In genomic region chr20:37285664-37286374, GRCh38 we compare ENCODE assay signal across 1 cellular context.
TF ChIP-seq lines count a peak whose summit lies in the region.

No MANE protein-coding gene starts in this region.

TF ChIP-seq in HepG2, 621 proteins besides CTCF, POLR2A, EP300 and RAD21 (continued from another document and continues in another):
- TF ChIP-seq GPBP1L1 (CRISPR knock-in tag; IDR thresholded peaks at IDR 0.05): no peak
- no peak; the same call in 1 of the 2 replicates for TF ChIP-seq SP140L (CRISPR knock-in tag; IDR thresholded peaks at IDR 0.05; ENCODE audit: borderline replicate concordance)
- TF ChIP-seq ZNF329 (CRISPR knock-in tag; IDR thresholded peaks at IDR 0.05; ENCODE audit: low read depth): no peak; the same call in 1 of the 2 replicates
- no peak for TF ChIP-seq ATF6 (CRISPR knock-in tag; conservative IDR thresholded peaks at IDR 0.05)
- TF ChIP-seq DDIT3 (CRISPR knock-in tag; IDR thresholded peaks at IDR 0.05): no peak
- no peak for TF ChIP-seq TSC22D2 (CRISPR knock-in tag; IDR thresholded peaks at IDR 0.05; ENCODE audit: borderline replicate concordance)
- TF ChIP-seq ZNF563 (CRISPR knock-in tag; IDR thresholded peaks at IDR 0.05): 0 out of 2 replicates have a peak, but pooled peaks have one; percentile 42
- TF ChIP-seq ZNF646 (CRISPR knock-in tag; IDR thresholded peaks at IDR 0.05): no peak
- no peak for TF ChIP-seq ZFP62 (CRISPR knock-in tag; IDR thresholded peaks at IDR 0.05)
- peak; percentile 49; the same call in 1 of the 2 replicates for TF ChIP-seq ZBTB7A (CRISPR knock-in tag; IDR thresholded peaks at IDR 0.05)
- no peak for TF ChIP-seq ZNF598 (CRISPR knock-in tag; IDR thresholded peaks at IDR 0.05; ENCODE audit: borderline replicate concordance)
- no peak for TF ChIP-seq ETS1 (CRISPR knock-in tag; IDR thresholded peaks at IDR 0.05)
- TF ChIP-seq MTA1 (CRISPR knock-in tag; IDR thresholded peaks at IDR 0.05; ENCODE audit: borderline replicate concordance): peak; percentile 75; the same call in 1 of the 2 replicates
- TF ChIP-seq ZNF441 (CRISPR knock-in tag; IDR thresholded peaks at IDR 0.05; ENCODE audit: borderline replicate concordance): no peak; the same call in 1 of the 2 replicates
- TF ChIP-seq TGIF2 (CRISPR knock-in tag; IDR thresholded peaks at IDR 0.05): peak; percentile 98
- peak; percentile 74; the same call in 1 of the 2 replicates for TF ChIP-seq TBX2 (CRISPR knock-in tag; IDR thresholded peaks at IDR 0.05; ENCODE audit: borderline replicate concordance)
- TF ChIP-seq DR1 (CRISPR knock-in tag; IDR thresholded peaks at IDR 0.05): no peak
- TF ChIP-seq RCOR2 (CRISPR knock-in tag; IDR thresholded peaks at IDR 0.05): peak; percentile 82; the same call in 1 of the 2 replicates
- no peak for TF ChIP-seq MTERF4 (CRISPR knock-in tag; IDR thresholded peaks at IDR 0.05)
- peak; percentile 79; the same call in 1 of the 2 replicates for TF ChIP-seq SSRP1 (CRISPR knock-in tag; IDR thresholded peaks at IDR 0.05)
- 0 out of 2 replicates have a peak, but pooled peaks have one; percentile 45 for TF ChIP-seq FOXO4 (CRISPR knock-in tag; conservative IDR thresholded peaks at IDR 0.05)
- 0 out of 2 replicates have a peak, but pooled peaks have one; percentile 34 for TF ChIP-seq ATF2 (CRISPR knock-in tag; IDR thresholded peaks at IDR 0.05)
- no peak for TF ChIP-seq ZNF570 (CRISPR knock-in tag; IDR thresholded peaks at IDR 0.05; ENCODE audit: borderline replicate concordance)
- peak; percentile 77; the same call in 1 of the 2 replicates for TF ChIP-seq ZNF672 (CRISPR knock-in tag; IDR thresholded peaks at IDR 0.05)
- no peak; the same call in 1 of the 2 replicates for TF ChIP-seq ZNF225 (CRISPR knock-in tag; IDR thresholded peaks at IDR 0.05)
- no peak for TF ChIP-seq ZSCAN5A (CRISPR knock-in tag; IDR thresholded peaks at IDR 0.05; ENCODE audit: borderline replicate concordance)
- TF ChIP-seq RBM22 (optimal IDR thresholded peaks at IDR 0.05; ENCODE audit: low read length): no peak
- no peak for TF ChIP-seq ZBTB37 (CRISPR knock-in tag; IDR thresholded peaks at IDR 0.05)
- no peak for TF ChIP-seq NFIC (IDR thresholded peaks at IDR 0.05; ENCODE audit: low read length)
- no peak for TF ChIP-seq ZBTB14 (CRISPR knock-in tag; IDR thresholded peaks at IDR 0.05)
- TF ChIP-seq HMGA1 (CRISPR knock-in tag; conservative IDR thresholded peaks at IDR 0.05): no peak
- no peak for TF ChIP-seq ZNF274 (CRISPR knock-in tag; IDR thresholded peaks at IDR 0.05)
- no peak for TF ChIP-seq ZC3H4 (CRISPR knock-in tag; IDR thresholded peaks at IDR 0.05; ENCODE audit: borderline replicate concordance)
- no peak; the same call in 1 of the 2 replicates for TF ChIP-seq ZNF333 (CRISPR knock-in tag; IDR thresholded peaks at IDR 0.05; ENCODE audit: borderline replicate concordance)
- peak; percentile 95 for TF ChIP-seq HDAC1 (CRISPR knock-in tag; IDR thresholded peaks at IDR 0.05)
- no peak for TF ChIP-seq E2F5 (CRISPR knock-in tag; conservative IDR thresholded peaks at IDR 0.05)
- no peak for TF ChIP-seq ZNF891 (CRISPR knock-in tag; IDR thresholded peaks at IDR 0.05)
- TF ChIP-seq DRAP1 (CRISPR knock-in tag; IDR thresholded peaks at IDR 0.05): peak; percentile 55; the same call in 1 of the 2 replicates
